ENCODE assay signal across 16 cellular contexts in the genomic region with DNA sequence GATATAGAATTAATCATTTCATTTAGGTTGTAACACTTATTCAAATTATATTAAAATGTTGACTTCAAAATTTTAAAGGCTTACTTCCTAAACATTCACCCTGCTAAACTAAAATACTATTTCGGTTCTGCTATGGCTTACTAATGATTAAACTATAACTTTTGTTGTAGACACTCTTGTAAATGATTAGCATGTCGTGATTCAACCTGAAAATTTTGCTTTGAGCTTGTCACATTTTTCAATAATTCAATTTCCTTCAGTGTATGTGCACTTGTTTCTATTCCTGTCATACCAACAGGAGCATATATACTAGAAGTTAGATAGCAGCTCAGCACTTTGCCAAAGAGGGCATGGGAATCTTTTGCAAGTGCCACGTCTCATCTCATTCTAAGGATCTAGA.
A peak's percentile ranks its signal among the peaks of the same experiment; 100 is the strongest.
DNase-seq lines count a peak whose midpoint lies in the region; ATAC-seq and TF ChIP-seq lines count a peak whose summit lies in the region.
"Had no signal": no experiment of that assay in that cellular context is flagged by ENCODE, and none has a peak within 500 bp of the region (broad histone marks: within the 10 kb centered on the region; RNA-seq: fewer than 3 reads in every experiment).

No MANE protein-coding gene starts in this region.

- no peaks in the 10 kb centered on the region for H3K9me3 ChIP-seq in PC-3 (ENCODE audit: low read length)
- H3K9me3 ChIP-seq: mucosa of descending colon had no signal

- no peaks in the 10 kb centered on the region for H3K9me2 ChIP-seq in PC-3 (replicated peaks; ENCODE audit: low read length)

- 0 out of 2 replicates have a peak, but pooled peaks cover 12% of the 10 kb centered on the region for H3K27me3 ChIP-seq in PC-3 (ENCODE audit: low read length)

- H3K36me3 ChIP-seq in PC-3 (ENCODE audit: low read depth, low read length) = no peaks in the 10 kb centered on the region

- H3K79me2 ChIP-seq in PC-3 (ENCODE audit: low read length) = no peaks in the 10 kb centered on the region

- in situ Hi-C loops in Caki2 (cut with HindIII; ENCODE audit: low pct_unique_long_range_greater_than_20kb, low sequenced_read_pairs) = no loop called here

- H2AFZ ChIP-seq in PC-3 (ENCODE audit: low read length) = no peak overlapping the region

- intact Hi-C loops in PC-3 (cut with micrococcal nuclease) = no loop called here

- peak; percentile 73 for ATAC-seq in GM19397 (IDR thresholded peaks at IDR 0.05; ENCODE audit: unreplicated experiment)
- peak; percentile 62 for ATAC-seq in HG02642 (IDR thresholded peaks at IDR 0.05; ENCODE audit: poor library complexity, unreplicated experiment)
- peak; percentile 79 for ATAC-seq in HG03378 (IDR thresholded peaks at IDR 0.05; ENCODE audit: unreplicated experiment)
- ATAC-seq in PC-3 = no peak
- ATAC-seq in HG02884 (IDR thresholded peaks at IDR 0.05; ENCODE audit: unreplicated experiment) = no peak
- ATAC-seq: mucosa of descending colon had no signal

- no peak overlapping the region for H3K4me2 ChIP-seq in PC-3 (ENCODE audit: low read length)

- TF ChIP-seq CTCF in PC-3 (conservative IDR thresholded peaks at IDR 0.05; ENCODE audit: low read depth, low read length) = no peak

- no peaks in the 10 kb centered on the region for H4K20me1 ChIP-seq in PC-3 (ENCODE audit: low read length)

- BruUV-seq in PC-3 (replicated peaks; lab: Mats Ljungman, UMichigan) = no TSS peak

- H3K4me3 ChIP-seq in PC-3 (ENCODE audit: low read length) = no peak overlapping the region
- H3K4me3 ChIP-seq: mucosa of descending colon had no signal

- CTCF ChIA-PET in PC-3 (lab: Charles Lee) = no interaction called here

- DNase-seq in Caki2 (ENCODE audit: low read depth) (peak; percentile 41), kidney glomerular epithelial cell (lab: John Stamatoyannopoulos, UW) (no peak), NOMO-1 treated with dmso at 0.1 percent for 144 hours (lab: John Stamatoyannopoulos, UW; ENCODE audit: unreplicated experiment) (no peak), PC-3 (no peak)
- DNase-seq: 8988T; activated CD4-positive, alpha-beta T cell treated with anti-CD3 and anti-CD28 coated beads, Interleukin-2, amount 50 U/mL, for 4 hours; CD8-positive, alpha-beta memory T cell; KG1; mucosa of descending colon; NCI-H146; NCI-H526 treated with DMSO at 0.1 percent for 48 hours; T-helper 9 cell had no signal

- H3K4me1 ChIP-seq in PC-3 (ENCODE audit: insufficient read depth, low read length) = no peaks in the 10 kb centered on the region

- no peaks in the 10 kb centered on the region for H3F3A ChIP-seq in PC-3 (ENCODE audit: low read length, unreplicated experiment)

- H3K9ac ChIP-seq in PC-3 (ENCODE audit: low read length) = no peak overlapping the region

- POLR2A ChIA-PET in PC-3 (lab: Charles Lee; ENCODE audit: unreplicated experiment) = no interaction called here

- no peak overlapping the region for H3K27ac ChIP-seq in PC-3 (ENCODE audit: low read length)

Comparison
In these comparisons a context has a peak if more than half of its experiments do, and no peak if none do; other contexts are left out.
1. ATAC-seq: peak in GM19397 (single experiment), HG02642 (single experiment) and HG03378 (single experiment); none in PC-3 (single experiment) and HG02884 (single experiment).